Comparison of ENCODE assay signal across 11 cellular contexts in genomic region chr17:45384800-45385262, GRCh38. TPM values are rescaled to one million over a fixed set of nuclear protein-coding genes. Genes with fewer than 3 reads are reported as not detected.
DNase-seq lines count a peak whose midpoint lies in the region; ATAC-seq, FAIRE-seq and TF ChIP-seq lines count a peak whose summit lies in the region.
"Had no signal": no experiment of that assay in that cellular context is flagged by ENCODE, and none has a peak within 500 bp of the region (broad histone marks: within the 10 kb centered on the region; RNA-seq: fewer than 3 reads in every experiment).

No MANE protein-coding gene starts in this region.

- no peak overlapping the region for H3K4me3 Mint-ChIP-seq in activated CD4-positive, alpha-beta T cell treated with anti-CD3 and anti-CD28 coated beads, Interleukin-2, amount 10 ng/mL, durations not matched to agents 24 days and 14 days
- H3K4me3 Mint-ChIP-seq in stimulated activated naive B cell treated with anti-CD40 and anti-IgM and Interleukin-4, amounts not matched to agents 10 μg/mL and 1 μg/mL and 100 μg/mL, for 72 hours: peak overlapping the region; percentile 17 to 33
- H3K4me3 Mint-ChIP-seq: CD8-positive, alpha-beta T cell had no signal

- no peak for ATAC-seq in stimulated activated naive B cell treated with anti-CD40 and anti-IgM and Interleukin-4, amounts not matched to agents 10 μg/mL and 1 μg/mL and 100 μg/mL, for 72 hours (replicated peaks)

- no peaks in the 10 kb centered on the region for H3K36me3 ChIP-seq in left ventricle myocardium inferior
- H3K36me3 ChIP-seq: adrenal gland, ovary had no signal

- TF ChIP-seq CTCF in left ventricle myocardium inferior (IDR thresholded peaks at IDR 0.05; ENCODE audit: borderline replicate concordance): no peak

- peaks cover 7% of the 10 kb centered on the region for H3K27me3 ChIP-seq in left ventricle myocardium inferior (ENCODE audit: low read depth)
- H3K27me3 ChIP-seq: adrenal gland, ovary had no signal

- DNase-seq in activated CD4-positive, alpha-beta T cell treated with anti-CD3 and anti-CD28 coated beads, Interleukin-2, amount 10 ng/mL, durations not matched to agents 24 days and 14 days: no peak
- no peak for DNase-seq in activated CD4-positive, alpha-beta T cell treated with anti-CD3 and anti-CD28 coated beads, Interleukin-2, amount 50 U/mL, for 48 hours
- DNase-seq in RCC 7860 (ENCODE audit: low spot score) (peak; percentile 6), left ventricle myocardium inferior (no peak), GF-D8 (lab: John Stamatoyannopoulos, UW) (no peak)
- no peak for DNase-seq in stimulated activated naive B cell treated with anti-CD40 and anti-IgM and Interleukin-4, amounts not matched to agents 10 μg/mL and 1 μg/mL and 100 μg/mL, for 72 hours
- DNase-seq in stimulated activated naive CD4-positive, alpha-beta T cell (lab: John Stamatoyannopoulos, UW): no peak
- DNase-seq in activated effector memory CD4-positive, alpha-beta T cell treated with anti-CD3 and anti-CD28 coated beads, Interleukin-2, amount 50 U/mL, for 16 hours: no peak

- FAIRE-seq in RCC 7860 (lab: Jason Lieb, UNC): no peak

- no peak overlapping the region for H3K4me3 ChIP-seq in left ventricle myocardium inferior
- H3K4me3 ChIP-seq: adrenal gland, ovary had no signal

- H3K9me3 ChIP-seq in left ventricle myocardium inferior (replicated peaks): no peaks in the 10 kb centered on the region
- H3K9me3 ChIP-seq: adrenal gland, ovary had no signal

- peaks cover 4% of the 10 kb centered on the region for H3K27me3 Mint-ChIP-seq in activated CD4-positive, alpha-beta T cell treated with anti-CD3 and anti-CD28 coated beads, Interleukin-2, amount 10 ng/mL, durations not matched to agents 24 days and 14 days
- peaks cover 9 to 16% of the 10 kb centered on the region in 2 donors for H3K27me3 Mint-ChIP-seq in stimulated activated naive B cell treated with anti-CD40 and anti-IgM and Interleukin-4, amounts not matched to agents 10 μg/mL and 1 μg/mL and 100 μg/mL, for 72 hours

- no peaks in the 10 kb centered on the region for H3K36me3 Mint-ChIP-seq in activated CD4-positive, alpha-beta T cell treated with anti-CD3 and anti-CD28 coated beads, Interleukin-2, amount 10 ng/mL, durations not matched to agents 24 days and 14 days (ENCODE audit: low read depth)
- peaks cover 0 to 3% of the 10 kb centered on the region in 2 donors for H3K36me3 Mint-ChIP-seq in stimulated activated naive B cell treated with anti-CD40 and anti-IgM and Interleukin-4, amounts not matched to agents 10 μg/mL and 1 μg/mL and 100 μg/mL, for 72 hours
- H3K36me3 Mint-ChIP-seq: CD8-positive, alpha-beta T cell had no signal

- intact Hi-C loops in activated CD4-positive, alpha-beta T cell treated with anti-CD3 and anti-CD28 coated beads, Interleukin-2, amount 10 ng/mL, durations not matched to agents 24 days and 14 days (cut with micrococcal nuclease): loop anchor here (1.0 to 5.0 kb wide), 4 partner anchors 64 to 166 kb away; no protein-coding TSS in a partner anchor
- intact Hi-C loops in left ventricle myocardium inferior (cut with micrococcal nuclease): loop anchor here (2.0 to 5.0 kb wide), 2 partner anchors 108 to 168 kb away; no protein-coding TSS in a partner anchor

- H3K4me1 ChIP-seq in left ventricle myocardium inferior: peaks cover 44% of the 10 kb centered on the region
- H3K4me1 ChIP-seq: adrenal gland had no signal

- peaks cover 24% of the 10 kb centered on the region for H3K4me1 Mint-ChIP-seq in activated CD4-positive, alpha-beta T cell treated with anti-CD3 and anti-CD28 coated beads, Interleukin-2, amount 10 ng/mL, durations not matched to agents 24 days and 14 days
- peaks cover 36 to 59% of the 10 kb centered on the region in 2 donors for H3K4me1 Mint-ChIP-seq in stimulated activated naive B cell treated with anti-CD40 and anti-IgM and Interleukin-4, amounts not matched to agents 10 μg/mL and 1 μg/mL and 100 μg/mL, for 72 hours

- H3K9me3 Mint-ChIP-seq in activated CD4-positive, alpha-beta T cell treated with anti-CD3 and anti-CD28 coated beads, Interleukin-2, amount 10 ng/mL, durations not matched to agents 24 days and 14 days: no peaks in the 10 kb centered on the region
- H3K9me3 Mint-ChIP-seq in stimulated activated naive B cell treated with anti-CD40 and anti-IgM and Interleukin-4, amounts not matched to agents 10 μg/mL and 1 μg/mL and 100 μg/mL, for 72 hours: no peaks in the 10 kb centered on the region
- H3K9me3 Mint-ChIP-seq: CD8-positive, alpha-beta T cell had no signal

- H3K27ac Mint-ChIP-seq in activated CD4-positive, alpha-beta T cell treated with anti-CD3 and anti-CD28 coated beads, Interleukin-2, amount 10 ng/mL, durations not matched to agents 24 days and 14 days: peak overlapping the region; percentile 14
- H3K27ac Mint-ChIP-seq in stimulated activated naive B cell treated with anti-CD40 and anti-IgM and Interleukin-4, amounts not matched to agents 10 μg/mL and 1 μg/mL and 100 μg/mL, for 72 hours: peak overlapping the region; percentile 81
- H3K27ac Mint-ChIP-seq: CD8-positive, alpha-beta T cell had no signal

- peak overlapping the region; percentile 58 for H3K27ac ChIP-seq in left ventricle myocardium inferior (replicated peaks)
- H3K27ac ChIP-seq: adrenal gland, ovary had no signal

RNA-seq across cellular contexts. Expression of gene ARHGAP27, which starts 47.8 kb away (rescaled TPM):
- total RNA-seq in activated CD4-positive, alpha-beta T cell treated with anti-CD3 and anti-CD28 coated beads, Interleukin-2, amount 10 ng/mL, durations not matched to agents 24 days and 14 days: 47.9 and 48.3 TPM in 2 replicates
- 15.1 TPM for total RNA-seq in left ventricle myocardium inferior
